In the genomic region with DNA sequence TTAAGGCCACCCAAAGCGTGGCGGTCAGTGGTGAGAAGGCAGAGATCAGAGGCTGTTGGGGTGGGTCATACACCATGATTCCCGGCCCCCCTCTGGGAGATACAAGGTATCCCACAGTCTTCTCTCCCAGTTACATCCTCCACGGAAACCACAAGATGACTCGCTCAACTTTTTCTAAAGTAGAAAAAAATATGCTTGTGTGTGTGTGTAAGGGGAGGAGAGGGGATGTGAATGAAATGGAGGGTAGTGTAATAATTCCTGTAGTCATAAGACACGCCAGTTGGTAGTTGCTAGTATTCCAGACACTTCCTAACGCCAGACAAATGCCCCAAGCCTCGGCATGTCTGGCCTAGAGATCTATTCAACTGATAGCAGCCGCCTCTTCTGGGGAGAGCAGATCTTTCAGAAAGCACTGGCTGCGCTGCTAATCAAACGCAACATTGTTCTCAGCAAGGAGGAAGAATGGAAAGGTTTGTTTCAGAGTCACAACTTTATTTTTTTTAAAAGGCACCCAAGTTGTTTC, we compare ENCODE assay signal across 1 cellular context.
TF ChIP-seq lines count a peak whose summit lies in the region.

No MANE protein-coding gene starts in this region.

TF ChIP-seq in HepG2, 621 proteins besides CTCF, POLR2A, EP300 and RAD21 (continued from another document):
- TF ChIP-seq, protein P1, sequence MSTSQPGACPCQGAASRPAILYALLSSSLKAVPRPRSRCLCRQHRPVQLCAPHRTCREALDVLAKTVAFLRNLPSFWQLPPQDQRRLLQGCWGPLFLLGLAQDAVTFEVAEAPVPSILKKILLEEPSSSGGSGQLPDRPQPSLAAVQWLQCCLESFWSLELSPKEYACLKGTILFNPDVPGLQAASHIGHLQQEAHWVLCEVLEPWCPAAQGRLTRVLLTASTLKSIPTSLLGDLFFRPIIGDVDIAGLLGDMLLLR (CRISPR knock-in tag; IDR thresholded peaks at IDR 0.05), result no peak
- TF ChIP-seq SNAI1 (CRISPR knock-in tag; IDR thresholded peaks at IDR 0.05; ENCODE audit: borderline replicate concordance), result no peak
- TF ChIP-seq BRD4 (CRISPR knock-in tag; IDR thresholded peaks at IDR 0.05), result peak; percentile 40; the same call in 1 of the 2 replicates
- no peak for TF ChIP-seq HMGA1 (CRISPR knock-in tag; conservative IDR thresholded peaks at IDR 0.05)
- peak; percentile 82 for TF ChIP-seq SKI (IDR thresholded peaks at IDR 0.05; ENCODE audit: partially characterized antibody)
- TF ChIP-seq, protein P2, sequence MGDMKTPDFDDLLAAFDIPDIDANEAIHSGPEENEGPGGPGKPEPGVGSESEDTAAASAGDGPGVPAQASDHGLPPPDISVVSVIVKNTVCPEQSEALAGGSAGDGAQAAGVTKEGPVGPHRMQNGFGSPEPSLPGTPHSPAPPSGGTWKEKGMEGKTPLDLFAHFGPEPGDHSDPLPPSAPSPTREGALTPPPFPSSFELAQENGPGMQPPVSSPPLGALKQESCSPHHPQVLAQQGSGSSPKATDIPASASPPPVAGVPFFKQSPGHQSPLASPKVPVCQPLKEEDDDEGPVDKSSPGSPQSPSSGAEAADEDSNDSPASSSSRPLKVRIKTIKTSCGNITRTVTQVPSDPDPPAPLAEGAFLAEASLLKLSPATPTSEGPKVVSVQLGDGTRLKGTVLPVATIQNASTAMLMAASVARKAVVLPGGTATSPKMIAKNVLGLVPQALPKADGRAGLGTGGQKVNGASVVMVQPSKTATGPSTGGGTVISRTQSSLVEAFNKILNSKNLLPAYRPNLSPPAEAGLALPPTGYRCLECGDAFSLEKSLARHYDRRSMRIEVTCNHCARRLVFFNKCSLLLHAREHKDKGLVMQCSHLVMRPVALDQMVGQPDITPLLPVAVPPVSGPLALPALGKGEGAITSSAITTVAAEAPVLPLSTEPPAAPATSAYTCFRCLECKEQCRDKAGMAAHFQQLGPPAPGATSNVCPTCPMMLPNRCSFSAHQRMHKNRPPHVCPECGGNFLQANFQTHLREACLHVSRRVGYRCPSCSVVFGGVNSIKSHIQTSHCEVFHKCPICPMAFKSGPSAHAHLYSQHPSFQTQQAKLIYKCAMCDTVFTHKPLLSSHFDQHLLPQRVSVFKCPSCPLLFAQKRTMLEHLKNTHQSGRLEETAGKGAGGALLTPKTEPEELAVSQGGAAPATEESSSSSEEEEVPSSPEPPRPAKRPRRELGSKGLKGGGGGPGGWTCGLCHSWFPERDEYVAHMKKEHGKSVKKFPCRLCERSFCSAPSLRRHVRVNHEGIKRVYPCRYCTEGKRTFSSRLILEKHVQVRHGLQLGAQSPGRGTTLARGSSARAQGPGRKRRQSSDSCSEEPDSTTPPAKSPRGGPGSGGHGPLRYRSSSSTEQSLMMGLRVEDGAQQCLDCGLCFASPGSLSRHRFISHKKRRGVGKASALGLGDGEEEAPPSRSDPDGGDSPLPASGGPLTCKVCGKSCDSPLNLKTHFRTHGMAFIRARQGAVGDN (CRISPR knock-in tag; IDR thresholded peaks at IDR 0.05), result no peak
- no peak for TF ChIP-seq ZNF589 (CRISPR knock-in tag; conservative IDR thresholded peaks at IDR 0.05)
- 0 out of 2 replicates have a peak, but pooled peaks have one; percentile 60 for TF ChIP-seq ZFP82 (CRISPR knock-in tag; IDR thresholded peaks at IDR 0.05; ENCODE audit: borderline replicate concordance)
- TF ChIP-seq MIER2 (CRISPR knock-in tag; IDR thresholded peaks at IDR 0.05), result no peak
- 0 out of 2 replicates have a peak, but pooled peaks have one; percentile 76 for TF ChIP-seq ZNF33A (CRISPR knock-in tag; IDR thresholded peaks at IDR 0.05; ENCODE audit: borderline replicate concordance)
- no peak for TF ChIP-seq ZNF556 (CRISPR knock-in tag; IDR thresholded peaks at IDR 0.05; ENCODE audit: borderline replicate concordance)
- no peak for TF ChIP-seq SMARCC2 (IDR thresholded peaks at IDR 0.05)
- TF ChIP-seq TEAD3 (CRISPR knock-in tag; optimal IDR thresholded peaks at IDR 0.05; ENCODE audit: borderline replicate concordance), result no peak
- no peak for TF ChIP-seq AKNA (CRISPR knock-in tag; IDR thresholded peaks at IDR 0.05; ENCODE audit: borderline replicate concordance)
- TF ChIP-seq POLR2G (IDR thresholded peaks at IDR 0.05; ENCODE audit: low read depth, low read length), result peak; percentile 21; the same call in 1 of the 2 replicates
- no peak for TF ChIP-seq IKZF5 (CRISPR knock-in tag; IDR thresholded peaks at IDR 0.05)
- no peak for TF ChIP-seq ZNF75D (CRISPR knock-in tag; IDR thresholded peaks at IDR 0.05; ENCODE audit: borderline replicate concordance)
- peak; percentile 38; the same call in 1 of the 2 replicates for TF ChIP-seq KMT2A (CRISPR knock-in tag; IDR thresholded peaks at IDR 0.05)
- TF ChIP-seq ZBTB44 (CRISPR knock-in tag; IDR thresholded peaks at IDR 0.05), result no peak
- TF ChIP-seq, protein P3, sequence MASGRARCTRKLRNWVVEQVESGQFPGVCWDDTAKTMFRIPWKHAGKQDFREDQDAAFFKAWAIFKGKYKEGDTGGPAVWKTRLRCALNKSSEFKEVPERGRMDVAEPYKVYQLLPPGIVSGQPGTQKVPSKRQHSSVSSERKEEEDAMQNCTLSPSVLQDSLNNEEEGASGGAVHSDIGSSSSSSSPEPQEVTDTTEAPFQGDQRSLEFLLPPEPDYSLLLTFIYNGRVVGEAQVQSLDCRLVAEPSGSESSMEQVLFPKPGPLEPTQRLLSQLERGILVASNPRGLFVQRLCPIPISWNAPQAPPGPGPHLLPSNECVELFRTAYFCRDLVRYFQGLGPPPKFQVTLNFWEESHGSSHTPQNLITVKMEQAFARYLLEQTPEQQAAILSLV (CRISPR knock-in tag; IDR thresholded peaks at IDR 0.05; ENCODE audit: borderline replicate concordance), result no peak
- TF ChIP-seq ZKSCAN5 (CRISPR knock-in tag; IDR thresholded peaks at IDR 0.05), result no peak
- TF ChIP-seq, protein P4, sequence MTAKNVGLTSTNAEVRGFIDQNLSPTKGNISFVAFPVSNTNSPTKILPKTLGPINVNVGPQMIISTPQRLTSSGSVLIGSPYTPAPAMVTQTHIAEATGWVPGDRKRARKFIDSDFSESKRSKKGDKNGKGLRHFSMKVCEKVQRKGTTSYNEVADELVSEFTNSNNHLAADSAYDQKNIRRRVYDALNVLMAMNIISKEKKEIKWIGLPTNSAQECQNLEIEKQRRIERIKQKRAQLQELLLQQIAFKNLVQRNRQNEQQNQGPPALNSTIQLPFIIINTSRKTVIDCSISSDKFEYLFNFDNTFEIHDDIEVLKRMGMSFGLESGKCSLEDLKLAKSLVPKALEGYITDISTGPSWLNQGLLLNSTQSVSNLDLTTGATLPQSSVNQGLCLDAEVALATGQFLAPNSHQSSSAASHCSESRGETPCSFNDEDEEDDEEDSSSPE (CRISPR knock-in tag; IDR thresholded peaks at IDR 0.05), result no peak
- TF ChIP-seq ZNF605 (CRISPR knock-in tag; IDR thresholded peaks at IDR 0.05), result 0 out of 2 replicates have a peak, but pooled peaks have one; percentile 8
- no peak for TF ChIP-seq SAP130 (CRISPR knock-in tag; IDR thresholded peaks at IDR 0.05; ENCODE audit: low read depth)
- no peak for TF ChIP-seq MAFG (CRISPR knock-in tag; IDR thresholded peaks at IDR 0.05)
